10 cellular contexts compared by ENCODE assay signal in genomic region chr2:85792783-85793441, GRCh38. TPM values are rescaled to one million over a fixed set of nuclear protein-coding genes. Genes with fewer than 3 reads are reported as not detected.
A peak's percentile ranks its signal among the peaks of the same experiment; 100 is the strongest.
DNase-seq lines count a peak whose midpoint lies in the region; TF ChIP-seq lines count a peak whose summit lies in the region.
"Had no signal": no experiment of that assay in that cellular context is flagged by ENCODE, and none has a peak within 500 bp of the region (broad histone marks: within the 10 kb centered on the region; RNA-seq: fewer than 3 reads in every experiment).

No MANE protein-coding gene starts in this region.

- no peaks in the 10 kb centered on the region for H3K4me1 Mint-ChIP-seq in activated T-helper 1 cell treated with anti-CD3 and anti-CD28 coated beads, Interleukin-12 subunit alpha, Interleukin-12 subunit beta, Interleukin-2, Interleukin-4 antibody, amounts not matched to agents 30 ng/mL and 10 ng/mL and 1 ng/mL, durations not matched to agents 14 hours and 24 hours and 36 hours (ENCODE audit: low read depth)

- DNase-seq in COLO829 (ENCODE audit: low spot score) (peak; percentile 50), RKO (ENCODE audit: low spot score) (peak; percentile 49), fibroblast of lung (ENCODE audit: low read depth in 2 of 2) (peak; percentile 71 to 92), ovary (peak in 3 of 5 donors; percentile 37 to 68 (median 52)), DMS53 (lab: John Stamatoyannopoulos, UW) (no peak), activated T-cell treated with anti-CD3 and anti-CD28 coated beads for 4 hours (no peak), Kasumi-1 (lab: John Stamatoyannopoulos, UW) (no peak)
- DNase-seq in activated T-helper 1 cell treated with anti-CD3 and anti-CD28 coated beads, Interleukin-12 subunit alpha, Interleukin-12 subunit beta, Interleukin-2, Interleukin-4 antibody, amounts not matched to agents 30 ng/mL and 10 ng/mL and 1 ng/mL, durations not matched to agents 14 hours and 24 hours and 36 hours (ENCODE audit: low spot score) = no peak
- DNase-seq: effector CD4-positive, alpha-beta T cell had no signal

- no peak overlapping the region for H2AFZ ChIP-seq in fibroblast of lung (ENCODE audit: low read length)

- peak overlapping the region; percentile 51 for H3K4me2 ChIP-seq in fibroblast of lung (ENCODE audit: extremely low read depth, insufficient read depth, low read length)

- H3K9me3 ChIP-seq in fibroblast of lung (ENCODE audit: control insufficient read depth, insufficient read depth, low read depth, low read length) = no peaks in the 10 kb centered on the region
- no peaks in the 10 kb centered on the region for H3K9me3 ChIP-seq in ovary

- H3K27ac ChIP-seq in fibroblast of lung (ENCODE audit: insufficient read depth, low read length) = peak overlapping the region; percentile 63
- peak overlapping the region; percentile 51 to 80 for H3K27ac ChIP-seq in ovary

- H3K9ac ChIP-seq in fibroblast of lung (ENCODE audit: insufficient read depth, low read length) = no peak overlapping the region

- TF ChIP-seq CTCF in fibroblast of lung (conservative IDR thresholded peaks at IDR 0.05 in 1 of 2, IDR thresholded peaks at IDR 0.05 in 1 of 2; ENCODE audit: low read depth in 1 of 2, low read length in 2 of 2) (no peak), ovary (IDR thresholded peaks at IDR 0.05) (no peak)

- no peaks in the 10 kb centered on the region for H3K79me2 ChIP-seq in fibroblast of lung (ENCODE audit: control insufficient read depth, insufficient read depth, low read length)

- H4K20me1 ChIP-seq in fibroblast of lung (ENCODE audit: control insufficient read depth, extremely low read depth, insufficient read depth, low read length) = no peaks in the 10 kb centered on the region

- H3K27me3 Mint-ChIP-seq in activated T-helper 1 cell treated with anti-CD3 and anti-CD28 coated beads, Interleukin-12 subunit alpha, Interleukin-12 subunit beta, Interleukin-2, Interleukin-4 antibody, amounts not matched to agents 30 ng/mL and 10 ng/mL and 1 ng/mL, durations not matched to agents 14 hours and 24 hours and 36 hours (ENCODE audit: insufficient read depth) = peaks cover 6% of the 10 kb centered on the region

- H3K27me3 ChIP-seq in fibroblast of lung (ENCODE audit: control insufficient read depth, insufficient read depth, low read length) = no peaks in the 10 kb centered on the region
- H3K27me3 ChIP-seq in ovary = no peaks in the 10 kb centered on the region

- no peak for TF ChIP-seq EP300 in ovary (IDR thresholded peaks at IDR 0.05)

- no peaks in the 10 kb centered on the region for H3K36me3 Mint-ChIP-seq in activated T-helper 1 cell treated with anti-CD3 and anti-CD28 coated beads, Interleukin-12 subunit alpha, Interleukin-12 subunit beta, Interleukin-2, Interleukin-4 antibody, amounts not matched to agents 30 ng/mL and 10 ng/mL and 1 ng/mL, durations not matched to agents 14 hours and 24 hours and 36 hours (ENCODE audit: low read depth)

- no peaks in the 10 kb centered on the region for H3K9me3 Mint-ChIP-seq in activated T-helper 1 cell treated with anti-CD3 and anti-CD28 coated beads, Interleukin-12 subunit alpha, Interleukin-12 subunit beta, Interleukin-2, Interleukin-4 antibody, amounts not matched to agents 30 ng/mL and 10 ng/mL and 1 ng/mL, durations not matched to agents 14 hours and 24 hours and 36 hours

- 61 to 69% (median 64%) methylated on average over 8 of the region's 8 CpGs for WGBS in ovary, 3 donors

- peaks cover 25% of the 10 kb centered on the region for H3K4me1 ChIP-seq in fibroblast of lung (ENCODE audit: control insufficient read depth, extremely low read depth, insufficient read depth, low read length)
- H3K4me1 ChIP-seq in ovary (ENCODE audit: insufficient read depth) = peaks cover 44% of the 10 kb centered on the region

- H3K27ac Mint-ChIP-seq in activated T-helper 1 cell treated with anti-CD3 and anti-CD28 coated beads, Interleukin-12 subunit alpha, Interleukin-12 subunit beta, Interleukin-2, Interleukin-4 antibody, amounts not matched to agents 30 ng/mL and 10 ng/mL and 1 ng/mL, durations not matched to agents 14 hours and 24 hours and 36 hours = no peak overlapping the region

- TF ChIP-seq POLR2A in ovary (IDR thresholded peaks at IDR 0.05) = no peak

- no peak overlapping the region for H3K4me3 Mint-ChIP-seq in activated T-helper 1 cell treated with anti-CD3 and anti-CD28 coated beads, Interleukin-12 subunit alpha, Interleukin-12 subunit beta, Interleukin-2, Interleukin-4 antibody, amounts not matched to agents 30 ng/mL and 10 ng/mL and 1 ng/mL, durations not matched to agents 14 hours and 24 hours and 36 hours

- intact Hi-C loops in ovary (cut with DNase I) = no loop called here
- intact Hi-C loops in activated T-helper 1 cell treated with anti-CD3 and anti-CD28 coated beads, Interleukin-12 subunit alpha, Interleukin-12 subunit beta, Interleukin-2, Interleukin-4 antibody, amounts not matched to agents 30 ng/mL and 10 ng/mL and 1 ng/mL, durations not matched to agents 14 hours and 24 hours and 36 hours (cut with micrococcal nuclease) = no loop called here

- H3K36me3 ChIP-seq in fibroblast of lung (ENCODE audit: control insufficient read depth, insufficient read depth, low read length) (peaks cover 2% of the 10 kb centered on the region), ovary (no peaks in the 10 kb centered on the region)

- H3K4me3 ChIP-seq in fibroblast of lung (replicated peaks in 1 of 4; ENCODE audit: control extremely low read depth in 1 of 4, insufficient read depth in 1 of 4, low read depth in 3 of 4, low read length in 4 of 4) = no peak overlapping the region
- no peak overlapping the region for H3K4me3 ChIP-seq in ovary
- H3K4me3 ChIP-seq: K562 had no signal

RNA-seq across cellular contexts. Expression of gene ATOH8, which starts 39.1 kb away (rescaled TPM):
- 19.0 and 19.2 TPM in 2 replicates for total RNA-seq in fibroblast of lung
- 5.6 and 7.1 TPM in 2 replicates for polyA plus RNA-seq in fibroblast of lung
- 11.7 and 17.4 TPM in 2 replicates for polyA plus RNA-seq in fibroblast of lung (2012)
- polyA minus RNA-seq in fibroblast of lung (ENCODE audit: low replicate concordance) = 12.8 and 15.6 TPM in 2 replicates
- 10 to 100 TPM; 10.7 to 37.7 (median 29.6) TPM for total RNA-seq in ovary
- 10 to 100 TPM in 1 of 2 donors, 1 to 10 TPM in 1; 9.4 to 37.3 TPM for polyA plus RNA-seq in ovary
- 0.29 and 0.47 TPM in 2 replicates for total RNA-seq in activated T-helper 1 cell treated with anti-CD3 and anti-CD28 coated beads, Interleukin-12 subunit alpha, Interleukin-12 subunit beta, Interleukin-2, Interleukin-4 antibody, amounts not matched to agents 30 ng/mL and 10 ng/mL and 1 ng/mL, durations not matched to agents 14 hours and 24 hours and 36 hours
- total RNA-seq: K562 had no signal
- polyA plus RNA-seq: K562 had no signal

Comparison
In these comparisons a context has a peak if more than half of its experiments do, and no peak if none do; other contexts are left out.
1. DNase-seq: peak in COLO829 (single experiment), RKO (single experiment), fibroblast of lung (2 of 2) and ovary (3 of 5); none in DMS53 (single experiment), activated T-cell treated with anti-CD3 and anti-CD28 coated beads for 4 hours (single experiment), activated T-helper 1 cell treated with anti-CD3 and anti-CD28 coated beads, Interleukin-12 subunit alpha, Interleukin-12 subunit beta, Interleukin-2, Interleukin-4 antibody, amounts not matched to agents 30 ng/mL and 10 ng/mL and 1 ng/mL, durations not matched to agents 14 hours and 24 hours and 36 hours (single experiment) and Kasumi-1 (0 of 2).